In genomic region chr22:41092023-41092817, GRCh38 we compare ENCODE assay signal across 8 cellular contexts. TPM values are rescaled to one million over a fixed set of nuclear protein-coding genes. Genes with fewer than 3 reads are reported as not detected.
DNase-seq lines count a peak whose midpoint lies in the region; ATAC-seq lines count a peak whose summit lies in the region.

Gene EP300 (plus strand): TSS chr22:41092592. CDS start chr22:41093005, 413 bp downstream.

- no peaks in the 10 kb centered on the region for H3K9me3 Mint-ChIP-seq in activated CD8-positive, alpha-beta T cell treated with anti-CD3 and anti-CD28 coated beads, Interleukin-2, amount 10 ng/mL, durations not matched to agents 7 days and 5 days (ENCODE audit: insufficient read depth)

- H3K9me3 ChIP-seq in ectodermal cell (ENCODE audit: control insufficient read depth, low read length) = no peaks in the 10 kb centered on the region

- ATAC-seq in GM18519 (IDR thresholded peaks at IDR 0.05; ENCODE audit: low FRiP score, unreplicated experiment) = peak; percentile 24
- ATAC-seq in HG03045 (IDR thresholded peaks at IDR 0.05; ENCODE audit: unreplicated experiment) = peak; percentile 38
- peak; percentile 49 for ATAC-seq in activated CD8-positive, alpha-beta T cell treated with anti-CD3 and anti-CD28 coated beads, Interleukin-2, amount 10 ng/mL, durations not matched to agents 7 days and 5 days

- peak within 1 kb of the TSS; percentile 100 for H3K27ac Mint-ChIP-seq in activated CD8-positive, alpha-beta T cell treated with anti-CD3 and anti-CD28 coated beads, Interleukin-2, amount 10 ng/mL, durations not matched to agents 7 days and 5 days

- H3K27ac ChIP-seq in ectodermal cell (ENCODE audit: insufficient read depth, low read depth, low read length, poor library complexity, severe bottlenecking) = peak within 1 kb of the TSS; percentile 99

- peaks cover 31% of the 10 kb centered on the region for H3K4me1 Mint-ChIP-seq in activated CD8-positive, alpha-beta T cell treated with anti-CD3 and anti-CD28 coated beads, Interleukin-2, amount 10 ng/mL, durations not matched to agents 7 days and 5 days (ENCODE audit: low read depth)

- CTCF ChIA-PET in activated CD8-positive, alpha-beta T cell treated with anti-CD3 and anti-CD28 coated beads, Interleukin-2, amount 10 ng/mL, durations not matched to agents 7 days and 5 days (lab: Charles Lee) = interaction anchor here (0.8 to 3.1 kb wide), 2 partner anchors 146 to 170 kb away, joined by 3 to 24 read pairs; no protein-coding TSS in a partner anchor

- no peaks in the 10 kb centered on the region for H3K36me3 ChIP-seq in ectodermal cell (ENCODE audit: control insufficient read depth, insufficient read depth, low read length)

- POLR2A ChIA-PET in activated CD8-positive, alpha-beta T cell treated with anti-CD3 and anti-CD28 coated beads, Interleukin-2, amount 10 ng/mL, durations not matched to agents 7 days and 5 days (lab: Charles Lee) = interaction anchor here (0.7 to 6.6 kb wide), 9 partner anchors 24 to 913 kb away, joined by 3 to 107 read pairs (median 6); partner anchors contain the start of genes RANGAP1 and RBX1

- H3K4me3 ChIP-seq in ectodermal cell (ENCODE audit: insufficient read depth, low read depth, low read length) = peak within 1 kb of the TSS; percentile 69

- peaks cover 3% of the 10 kb centered on the region for H3K4me1 ChIP-seq in ectodermal cell (ENCODE audit: control insufficient read depth, insufficient read depth, low read length)

- peaks cover 31% of the 10 kb centered on the region for H3K36me3 Mint-ChIP-seq in activated CD8-positive, alpha-beta T cell treated with anti-CD3 and anti-CD28 coated beads, Interleukin-2, amount 10 ng/mL, durations not matched to agents 7 days and 5 days (ENCODE audit: low read depth)

- peak; percentile 81 for DNase-seq in AG08395 (ENCODE audit: low spot score)
- DNase-seq in NCI-H748 (lab: John Stamatoyannopoulos, UW; ENCODE audit: unreplicated experiment) = peak; percentile 71
- DNase-seq in activated CD8-positive, alpha-beta T cell treated with anti-CD3 and anti-CD28 coated beads, Interleukin-2, amount 10 ng/mL, durations not matched to agents 7 days and 5 days = peak; percentile 91
- peak; percentile 48 to 85 for DNase-seq in lung microvascular endothelial cell (ENCODE audit: low read depth in 2 of 2)
- peak; percentile 58 to 75 (median 69) for DNase-seq in stimulated activated CD4-positive, alpha-beta T cell treated with anti-CD3 and anti-CD28 coated beads, TNF-alpha, amount 100 ng/mL, for 48 hours (ENCODE audit: low read depth in 3 of 3)

- 0% methylated on average over 112 of the region's 112 CpGs for WGBS in ectodermal cell, 2 experiments

- H3K27me3 Mint-ChIP-seq in activated CD8-positive, alpha-beta T cell treated with anti-CD3 and anti-CD28 coated beads, Interleukin-2, amount 10 ng/mL, durations not matched to agents 7 days and 5 days (ENCODE audit: low read depth) = no peaks in the 10 kb centered on the region

- H3K27me3 ChIP-seq in ectodermal cell (ENCODE audit: control insufficient read depth, insufficient read depth, low read length, poor library complexity, severe bottlenecking) = no peaks in the 10 kb centered on the region

- peak within 1 kb of the TSS; percentile 100 for H3K4me3 Mint-ChIP-seq in activated CD8-positive, alpha-beta T cell treated with anti-CD3 and anti-CD28 coated beads, Interleukin-2, amount 10 ng/mL, durations not matched to agents 7 days and 5 days

RNA-seq across cellular contexts. Expression of gene EP300, which starts in this region (rescaled TPM):
- 10 to 100 TPM; 59.2 to 65.2 TPM for total RNA-seq in activated CD8-positive, alpha-beta T cell treated with anti-CD3 and anti-CD28 coated beads, Interleukin-2, amount 10 ng/mL, durations not matched to agents 7 days and 5 days
- polyA plus RNA-seq in ectodermal cell (2013, experiment 1 of 4) = 58.3 TPM
- 67.9 TPM for polyA plus RNA-seq in ectodermal cell (2013, experiment 2 of 4)
- polyA plus RNA-seq in ectodermal cell (2013, experiment 3 of 4) = 50.8 TPM
- 63.7 TPM for polyA plus RNA-seq in ectodermal cell (2013, experiment 4 of 4)
- 20.9 and 33.7 TPM in 2 replicates for total RNA-seq in lung microvascular endothelial cell

Comparison
In these comparisons a context has a peak if more than half of its experiments do, and no peak if none do; other contexts are left out.
1. Peak in every context shown above with its lines: DNase-seq, ATAC-seq, H3K4me3 ChIP-seq and H3K27ac ChIP-seq.